Comparison of ENCODE assay signal across 19 cellular contexts in the genomic region with DNA sequence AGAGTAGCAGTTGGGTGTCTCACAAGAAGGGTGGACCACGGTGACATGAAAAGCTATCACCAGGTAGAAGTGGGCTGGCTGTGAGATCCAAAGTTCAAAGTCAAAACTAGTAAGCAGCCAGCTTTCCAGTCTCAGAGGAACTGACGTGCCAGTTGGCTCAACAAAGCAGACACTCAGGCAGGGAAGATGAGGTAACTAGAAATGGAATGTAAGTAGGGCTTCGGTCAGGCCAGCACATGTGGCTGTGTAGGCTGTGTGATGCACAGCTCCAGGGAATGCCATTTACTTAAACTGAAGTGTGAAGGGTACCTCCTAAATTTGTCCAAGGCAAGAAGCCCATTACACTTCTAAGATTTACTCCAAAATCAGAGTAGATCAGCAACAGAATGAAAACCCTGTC. TPM values are rescaled to one million over a fixed set of nuclear protein-coding genes. Genes with fewer than 3 reads are reported as not detected.
DNase-seq lines count a peak whose midpoint lies in the region; ATAC-seq, FAIRE-seq and TF ChIP-seq lines count a peak whose summit lies in the region.
"Had no signal": no experiment of that assay in that cellular context is flagged by ENCODE, and none has a peak within 500 bp of the region (broad histone marks: within the 10 kb centered on the region; RNA-seq: fewer than 3 reads in every experiment).

No MANE protein-coding gene starts in this region.

- H3F3A ChIP-seq in SK-N-SH (replicated peaks; ENCODE audit: insufficient read depth), result no peaks in the 10 kb centered on the region

- no peaks in the 10 kb centered on the region for H3K27me3 Mint-ChIP-seq in astrocyte (ENCODE audit: low read depth, unreplicated experiment)
- H3K27me3 Mint-ChIP-seq: CD4-positive, alpha-beta T cell had no signal

- H2AFZ ChIP-seq in SK-N-SH (ENCODE audit: low read depth), result no peak overlapping the region
- no peak overlapping the region for H2AFZ ChIP-seq in astrocyte (ENCODE audit: low read depth, low read length)

- POLR2A ChIA-PET in SK-N-SH (lab: Yijun Ruan, JAX), result no interaction called here

- H3K9me2 ChIP-seq in SK-N-SH, result no peaks in the 10 kb centered on the region

- no peaks in the 10 kb centered on the region for H3K79me2 ChIP-seq in SK-N-SH (ENCODE audit: insufficient read depth)
- no peaks in the 10 kb centered on the region for H3K79me2 ChIP-seq in astrocyte (ENCODE audit: insufficient read depth, low read length)

- no peak overlapping the region for H3K4me3 ChIP-seq in SK-N-SH (ENCODE audit: low read depth in 2 of 2, low read length in 1 of 2)
- H3K4me3 ChIP-seq in astrocyte (ENCODE audit: insufficient read depth, low read depth, low read length), result no peak overlapping the region
- H3K4me3 ChIP-seq: thoracic aorta had no signal

- no peak overlapping the region for H3K4me2 ChIP-seq in SK-N-SH
- H3K4me2 ChIP-seq in astrocyte (ENCODE audit: low read length), result no peak overlapping the region

- no peak overlapping the region for H3K4me3 Mint-ChIP-seq in astrocyte (ENCODE audit: unreplicated experiment)
- H3K4me3 Mint-ChIP-seq: CD4-positive, alpha-beta T cell had no signal

- no peak overlapping the region; a peak in 1 of 4 replicates for H3K27ac ChIP-seq in SK-N-SH (ENCODE audit: low read depth in 2 of 2, low read length in 1 of 2)
- no peak overlapping the region for H3K27ac ChIP-seq in astrocyte (ENCODE audit: low read depth, low read length)
- peak overlapping the region; percentile 42 for H3K27ac ChIP-seq in foreskin keratinocyte
- H3K27ac ChIP-seq: thoracic aorta had no signal

- no peak for FAIRE-seq in astrocyte (lab: Jason Lieb, UNC)
- FAIRE-seq: GM12891 had no signal

- H3K4me1 ChIP-seq in SK-N-SH (ENCODE audit: control insufficient read depth in 1 of 2, insufficient read depth in 2 of 2, low read depth in 1 of 2, low read length in 1 of 2) (peaks cover 0 to 3% of the 10 kb centered on the region in 2 experiments; a peak in 2 of 4 replicates), astrocyte (ENCODE audit: insufficient read depth, low read length) (no peaks in the 10 kb centered on the region), foreskin keratinocyte (peaks cover 4% of the 10 kb centered on the region)

- H3K9me3 ChIP-seq in SK-N-SH (no peaks in the 10 kb centered on the region), astrocyte (ENCODE audit: insufficient read depth, low read depth, low read length) (no peaks in the 10 kb centered on the region)
- H3K9me3 ChIP-seq: thoracic aorta had no signal

- CTCF ChIA-PET in SK-N-SH (lab: Yijun Ruan, JAX), result interaction anchor here (0.6 kb wide), 1 partner anchor 138 kb away, joined by 4 read pairs; no protein-coding TSS in a partner anchor

- DNase-seq in SK-N-SH, result no peak
- DNase-seq in astrocyte (ENCODE audit: low read depth), result peak; percentile 41
- peak; percentile 83 to 90 for DNase-seq in foreskin keratinocyte
- peak; percentile 27 for DNase-seq in superior temporal gyrus (ENCODE audit: extremely low spot score)
- no peak for DNase-seq in Kasumi-1 (lab: John Stamatoyannopoulos, UW)
- DNase-seq: 8988T; activated CD4-positive, CD25-positive, alpha-beta regulatory T cell; CD4-positive, alpha-beta T cell; KBM-7; NCI-H1105 treated with DMSO at 0.1 percent for 48 hours; right cardiac atrium; stimulated activated CD4-positive, alpha-beta T cell treated with anti-CD3 and anti-CD28 coated beads, Interleukin-4, amount 100 ng/mL, for 24 hours; T-helper 1 cell had no signal

- H3K27me3 ChIP-seq in SK-N-SH (ENCODE audit: insufficient read depth) (no peaks in the 10 kb centered on the region), astrocyte (ENCODE audit: insufficient read depth, low read length) (no peaks in the 10 kb centered on the region), foreskin keratinocyte (no peaks in the 10 kb centered on the region)

- TF ChIP-seq CTCF in SK-N-SH (IDR thresholded peaks at IDR 0.05) (no peak), astrocyte (IDR thresholded peaks at IDR 0.05; ENCODE audit: insufficient read depth, low read depth, low read length) (no peak), foreskin keratinocyte (conservative IDR thresholded peaks at IDR 0.05) (no peak)

- no peak for TF ChIP-seq EP300 in SK-N-SH (IDR thresholded peaks at IDR 0.05; ENCODE audit: borderline replicate concordance in 1 of 2, low read depth in 1 of 2, low read length in 1 of 2)

- H3K9ac ChIP-seq in SK-N-SH (no peak overlapping the region), astrocyte (ENCODE audit: low read length) (no peak overlapping the region)

- H3K9me3 Mint-ChIP-seq in astrocyte (ENCODE audit: unreplicated experiment), result no peaks in the 10 kb centered on the region

- peak overlapping the region; percentile 89 for H3K27ac Mint-ChIP-seq in astrocyte (ENCODE audit: unreplicated experiment)
- H3K27ac Mint-ChIP-seq: CD4-positive, alpha-beta T cell had no signal

- 21% methylated on average over 3 of the region's 3 CpGs for WGBS in SK-N-SH (ENCODE audit: low lambda C conversion rate)

- H3K36me3 Mint-ChIP-seq in astrocyte (ENCODE audit: low read depth, unreplicated experiment), result no peaks in the 10 kb centered on the region

- no peak for TF ChIP-seq RAD21 in SK-N-SH (IDR thresholded peaks at IDR 0.05; ENCODE audit: low read length)

- H3K36me3 ChIP-seq in SK-N-SH (replicated peaks in 1 of 2; ENCODE audit: control insufficient read depth in 1 of 2, insufficient read depth in 2 of 2, low read length in 1 of 2) (no peaks in the 10 kb centered on the region), astrocyte (ENCODE audit: insufficient read depth, low read length) (no peaks in the 10 kb centered on the region)
- H3K36me3 ChIP-seq: thoracic aorta had no signal

- H3K4me1 Mint-ChIP-seq in astrocyte (ENCODE audit: low read depth, unreplicated experiment), result peaks cover 7% of the 10 kb centered on the region

- ATAC-seq in SK-N-SH treated with all-trans-retinoic acid at 6 μM for 48 hours (no peak), foreskin keratinocyte (peak; percentile 99), GM21515 (IDR thresholded peaks at IDR 0.05; ENCODE audit: unreplicated experiment) (no peak), GM21447 (IDR thresholded peaks at IDR 0.05; ENCODE audit: unreplicated experiment) (no peak)
- ATAC-seq: right cardiac atrium had no signal

- H4K20me1 ChIP-seq in SK-N-SH (ENCODE audit: insufficient read depth), result no peaks in the 10 kb centered on the region
- H4K20me1 ChIP-seq in astrocyte (ENCODE audit: insufficient read depth, low read length), result no peaks in the 10 kb centered on the region

TF ChIP-seq in SK-N-SH treated with all-trans-retinoic acid at 6 μM for 48 hours, 23 proteins besides CTCF, POLR2A, EP300 and RAD21:
- TF ChIP-seq TCF4 (CRISPR knock-in tag; IDR thresholded peaks at IDR 0.05; ENCODE audit: borderline replicate concordance), result no peak
- TF ChIP-seq TOX (CRISPR knock-in tag; IDR thresholded peaks at IDR 0.05; ENCODE audit: borderline replicate concordance), result no peak
- TF ChIP-seq SNAI2 (CRISPR knock-in tag; IDR thresholded peaks at IDR 0.05), result 0 out of 2 replicates have a peak, but pooled peaks have one; percentile 22
- TF ChIP-seq ZNF565 (CRISPR knock-in tag; conservative IDR thresholded peaks at IDR 0.05; ENCODE audit: low read depth), result no peak

TF ChIP-seq in SK-N-SH, 30 proteins besides CTCF, POLR2A, EP300 and RAD21:
- no peak for TF ChIP-seq CHD2 (IDR thresholded peaks at IDR 0.05; ENCODE audit: low read length, partially characterized antibody)
- TF ChIP-seq FOXJ3 (CRISPR knock-in tag; IDR thresholded peaks at IDR 0.05), result no peak
- no peak for TF ChIP-seq RCOR1 (IDR thresholded peaks at IDR 0.05; ENCODE audit: low read length)
- no peak for TF ChIP-seq NRF1 (IDR thresholded peaks at IDR 0.05; ENCODE audit: low read depth, low read length)
- no peak for TF ChIP-seq FOXM1 (IDR thresholded peaks at IDR 0.05; ENCODE audit: low read depth)
- TF ChIP-seq, protein P1, sequence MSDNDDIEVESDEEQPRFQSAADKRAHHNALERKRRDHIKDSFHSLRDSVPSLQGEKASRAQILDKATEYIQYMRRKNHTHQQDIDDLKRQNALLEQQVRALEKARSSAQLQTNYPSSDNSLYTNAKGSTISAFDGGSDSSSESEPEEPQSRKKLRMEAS (IDR thresholded peaks at IDR 0.05; ENCODE audit: low read depth), result no peak
- no peak for TF ChIP-seq POLR2AphosphoS5 (IDR thresholded peaks at IDR 0.05; ENCODE audit: low read depth, low read length)
- no peak for TF ChIP-seq TCF12 (IDR thresholded peaks at IDR 0.05)
- TF ChIP-seq USF2 (IDR thresholded peaks at IDR 0.05; ENCODE audit: borderline replicate concordance, low read depth, low read length), result no peak
- TF ChIP-seq MXI1 (IDR thresholded peaks at IDR 0.05; ENCODE audit: low read depth, low read length), result no peak
- TF ChIP-seq FOSL2 (IDR thresholded peaks at IDR 0.05; ENCODE audit: borderline replicate concordance, low read depth), result no peak
- no peak for TF ChIP-seq SIN3A (IDR thresholded peaks at IDR 0.05; ENCODE audit: borderline replicate concordance, low read depth, low read length)

RNA-seq across cellular contexts. Expression of gene PTPRR, which starts 43.6 kb away (rescaled TPM):
- polyA plus RNA-seq in SK-N-SH (2012; rRNA removed) (1.4 and 5.5 TPM in 2 replicates), foreskin keratinocyte (0.16 and 0.62 TPM in 2 replicates)
- 4.7 and 6.6 TPM in 2 replicates for polyA plus RNA-seq in SK-N-SH (2012; cell fraction: cytosol; rRNA removed)
- 1.3 and 2.5 TPM in 2 replicates for polyA plus RNA-seq in SK-N-SH (2012; cell fraction: nucleus; rRNA removed)
- total RNA-seq in astrocyte (1.3 and 1.4 TPM in 2 replicates), foreskin keratinocyte (0.14 and 0.95 TPM in 2 replicates)
- total RNA-seq: CD4-positive, alpha-beta T cell; fibroblast of villous mesenchyme had no signal

Comparison
In these comparisons a context has a peak if more than half of its experiments do, and no peak if none do; other contexts are left out.
1. DNase-seq: peak in astrocyte (single experiment), foreskin keratinocyte (2 of 2) and superior temporal gyrus (single experiment); none in SK-N-SH (single experiment) and Kasumi-1 (0 of 2).